Comparison of ENCODE assay signal across 13 cellular contexts in genomic region chr21:36430841-36431240, GRCh38. TPM values are rescaled to one million over a fixed set of nuclear protein-coding genes. Genes with fewer than 3 reads are reported as not detected.
DNase-seq lines count a peak whose midpoint lies in the region; ATAC-seq and TF ChIP-seq lines count a peak whose summit lies in the region.
"Had no signal": no experiment of that assay in that cellular context is flagged by ENCODE, and none has a peak within 500 bp of the region (broad histone marks: within the 10 kb centered on the region; RNA-seq: fewer than 3 reads in every experiment).

No MANE protein-coding gene starts in this region.

- H3K9me3 ChIP-seq in SK-N-SH (no peaks in the 10 kb centered on the region), gastroesophageal sphincter (no peaks in the 10 kb centered on the region), spleen (no peaks in the 10 kb centered on the region)

- H3K79me2 ChIP-seq in SK-N-SH (ENCODE audit: insufficient read depth), result peaks cover 15% of the 10 kb centered on the region; the same call in 1 of the 2 replicates

- H3K27me3 Mint-ChIP-seq in activated naive CD8-positive, alpha-beta T cell, result peaks cover 8% of the 10 kb centered on the region

- no peak overlapping the region for H3K27ac Mint-ChIP-seq in activated naive CD8-positive, alpha-beta T cell

- no peak for TF ChIP-seq EP300 in SK-N-SH (IDR thresholded peaks at IDR 0.05; ENCODE audit: borderline replicate concordance in 1 of 2, low read depth in 1 of 2, low read length in 1 of 2)
- no peak for TF ChIP-seq EP300 in gastroesophageal sphincter (IDR thresholded peaks at IDR 0.05)

- no peak for DNase-seq in SK-N-SH
- no peak for DNase-seq in spleen
- DNase-seq in retina, result no peak
- DNase-seq in nucleus accumbens (lab: John Stamatoyannopoulos, UW), result no peak
- DNase-seq: NCI-H446 had no signal

- intact Hi-C loops in spleen (cut with DNase I; ENCODE audit: low total_unique reads), result no loop called here

- 0 out of 2 replicates have a peak overlapping the region, but pooled peaks have one; percentile 19 for H2AFZ ChIP-seq in SK-N-SH (ENCODE audit: low read depth)

- peak overlapping the region; percentile 64 for H3K4me2 ChIP-seq in SK-N-SH

- WGBS in SK-N-SH (ENCODE audit: low lambda C conversion rate), result 83% methylated on average over 4 of the region's 4 CpGs
- WGBS in gastroesophageal sphincter (ENCODE audit: low coverage in 1 of 2), 2 donors, result 73 to 76% methylated on average over 4 of the region's 4 CpGs
- WGBS in spleen, 5 donors, result 67 to 83% (median 78%) methylated on average over 4 of the region's 4 CpGs

- H3K27me3 ChIP-seq in SK-N-SH (ENCODE audit: insufficient read depth), result no peaks in the 10 kb centered on the region
- H3K27me3 ChIP-seq in gastroesophageal sphincter, result no peaks in the 10 kb centered on the region
- peaks cover 0 to 47% (median 0%) of the 10 kb centered on the region in 7 donors for H3K27me3 ChIP-seq in spleen (replicated peaks in 1 of 7)

- H3K4me3 ChIP-seq in SK-N-SH (ENCODE audit: low read depth in 2 of 2, low read length in 1 of 2), result peak overlapping the region in 1 of 2 experiments; percentile 36; a peak in 1 of 4 replicates
- peak overlapping the region in 1 of 2 donors; percentile 10 for H3K4me3 ChIP-seq in gastroesophageal sphincter
- H3K4me3 ChIP-seq in spleen, result peak overlapping the region in 2 of 8 donors; percentile 12 to 53
- H3K4me3 ChIP-seq: lung had no signal

- TF ChIP-seq CTCF in SK-N-SH (IDR thresholded peaks at IDR 0.05) (no peak), gastroesophageal sphincter (IDR thresholded peaks at IDR 0.05) (no peak), spleen (IDR thresholded peaks at IDR 0.05 in 8 of 11, conservative IDR thresholded peaks at IDR 0.05 in 3 of 11) (no peak)

- no peaks in the 10 kb centered on the region for H3K36me3 ChIP-seq in SK-N-SH (replicated peaks in 1 of 2; ENCODE audit: control insufficient read depth in 1 of 2, insufficient read depth in 2 of 2, low read length in 1 of 2)
- no peaks in the 10 kb centered on the region for H3K36me3 ChIP-seq in gastroesophageal sphincter
- H3K36me3 ChIP-seq in spleen, result no peaks in the 10 kb centered on the region

- no peaks in the 10 kb centered on the region for H3K36me3 Mint-ChIP-seq in activated naive CD8-positive, alpha-beta T cell

- peak overlapping the region; percentile 60 for H3K9ac ChIP-seq in SK-N-SH

- no peaks in the 10 kb centered on the region for H3K9me3 Mint-ChIP-seq in activated naive CD8-positive, alpha-beta T cell (ENCODE audit: low read depth)

- peaks cover 11% of the 10 kb centered on the region for H3K4me1 Mint-ChIP-seq in activated naive CD8-positive, alpha-beta T cell (ENCODE audit: low read depth)

- H3K4me3 Mint-ChIP-seq in activated naive CD8-positive, alpha-beta T cell, result peak overlapping the region; percentile 84

- ATAC-seq in SK-N-SH treated with all-trans-retinoic acid at 6 μM for 48 hours (no peak), gastroesophageal sphincter (no peak), GM21737 (IDR thresholded peaks at IDR 0.05; ENCODE audit: unreplicated experiment) (no peak)

- no peak for TF ChIP-seq RAD21 in SK-N-SH (IDR thresholded peaks at IDR 0.05; ENCODE audit: low read length)

- H3F3A ChIP-seq in SK-N-SH (replicated peaks; ENCODE audit: insufficient read depth), result peaks cover 12% of the 10 kb centered on the region

- no peaks in the 10 kb centered on the region for H4K20me1 ChIP-seq in SK-N-SH (ENCODE audit: insufficient read depth)

- TF ChIP-seq POLR2A in gastroesophageal sphincter (IDR thresholded peaks at IDR 0.05), result no peak
- no peak for TF ChIP-seq POLR2A in spleen (IDR thresholded peaks at IDR 0.05)

- no peaks in the 10 kb centered on the region for H3K9me2 ChIP-seq in SK-N-SH

- POLR2A ChIA-PET in SK-N-SH (lab: Yijun Ruan, JAX), result no interaction called here

- H3K27ac ChIP-seq in SK-N-SH (ENCODE audit: low read depth in 2 of 2, low read length in 1 of 2), result peak overlapping the region in 1 of 2 experiments; percentile 89; a peak in 2 of 4 replicates
- peak overlapping the region in 3 of 4 donors; percentile 1 to 75 (median 33) for H3K27ac ChIP-seq in gastroesophageal sphincter
- peak overlapping the region in 5 of 8 donors; percentile 60 to 77 (median 73) for H3K27ac ChIP-seq in spleen
- H3K27ac ChIP-seq: 22Rv1 had no signal

- H3K4me1 ChIP-seq in SK-N-SH (ENCODE audit: control insufficient read depth in 1 of 2, insufficient read depth in 2 of 2, low read depth in 1 of 2, low read length in 1 of 2) (peaks cover 6 to 7% of the 10 kb centered on the region in 2 experiments; a peak in 2 of 4 replicates), gastroesophageal sphincter (no peaks in the 10 kb centered on the region), spleen (peaks cover 3 to 30% (median 23%) of the 10 kb centered on the region in 6 donors)

- CTCF ChIA-PET in SK-N-SH (lab: Yijun Ruan, JAX), result interaction anchor here (0.8 to 1.2 kb wide), 2 partner anchors 8 to 10 kb away, joined by 3 to 4 read pairs; no protein-coding TSS in a partner anchor

TF ChIP-seq in SK-N-SH, 30 proteins besides CTCF, POLR2A, EP300 and RAD21 (continues in another document):
- TF ChIP-seq FOXM1 (IDR thresholded peaks at IDR 0.05; ENCODE audit: low read depth) (no peak), MEF2A (IDR thresholded peaks at IDR 0.05; ENCODE audit: borderline replicate concordance, low read depth) (no peak), GATA2 (CRISPR knock-in tag; IDR thresholded peaks at IDR 0.05) (no peak), RFX5 (IDR thresholded peaks at IDR 0.05; ENCODE audit: low read length) (no peak), TEAD4 (IDR thresholded peaks at IDR 0.05; ENCODE audit: borderline replicate concordance, insufficient read depth) (no peak), YY1 (IDR thresholded peaks at IDR 0.05; ENCODE audit: low read depth) (no peak)
- TF ChIP-seq, protein P1, sequence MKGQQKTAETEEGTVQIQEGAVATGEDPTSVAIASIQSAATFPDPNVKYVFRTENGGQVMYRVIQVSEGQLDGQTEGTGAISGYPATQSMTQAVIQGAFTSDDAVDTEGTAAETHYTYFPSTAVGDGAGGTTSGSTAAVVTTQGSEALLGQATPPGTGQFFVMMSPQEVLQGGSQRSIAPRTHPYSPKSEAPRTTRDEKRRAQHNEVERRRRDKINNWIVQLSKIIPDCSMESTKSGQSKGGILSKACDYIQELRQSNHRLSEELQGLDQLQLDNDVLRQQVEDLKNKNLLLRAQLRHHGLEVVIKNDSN (IDR thresholded peaks at IDR 0.05; ENCODE audit: borderline replicate concordance, low read depth), result no peak

TF ChIP-seq in SK-N-SH treated with all-trans-retinoic acid at 6 μM for 48 hours, 23 proteins besides CTCF, POLR2A, EP300 and RAD21 (continues in another document):
- TF ChIP-seq OSR1 (CRISPR knock-in tag; IDR thresholded peaks at IDR 0.05) (no peak), ZFP30 (CRISPR knock-in tag; IDR thresholded peaks at IDR 0.05) (no peak), PATZ1 (CRISPR knock-in tag; IDR thresholded peaks at IDR 0.05; ENCODE audit: borderline replicate concordance) (no peak), ZC3H10 (CRISPR knock-in tag; IDR thresholded peaks at IDR 0.05) (no peak), RARB (CRISPR knock-in tag; IDR thresholded peaks at IDR 0.05) (no peak), GLIS3 (CRISPR knock-in tag; IDR thresholded peaks at IDR 0.05) (no peak), ISL1 (CRISPR knock-in tag; IDR thresholded peaks at IDR 0.05) (no peak), ZNF565 (CRISPR knock-in tag; conservative IDR thresholded peaks at IDR 0.05; ENCODE audit: low read depth) (no peak), ZNF8 (CRISPR knock-in tag; IDR thresholded peaks at IDR 0.05) (no peak), TCF4 (CRISPR knock-in tag; IDR thresholded peaks at IDR 0.05; ENCODE audit: borderline replicate concordance) (no peak)

RNA-seq across cellular contexts. Expression of gene CHAF1B, which starts 45.6 kb away (rescaled TPM):
- polyA plus RNA-seq in SK-N-SH (2012; rRNA removed), result 5.6 and 6.8 TPM in 2 replicates
- polyA plus RNA-seq in SK-N-SH (2012; cell fraction: cytosol; rRNA removed), result 6.0 and 6.2 TPM in 2 replicates
- polyA plus RNA-seq in SK-N-SH (2012; cell fraction: nucleus; rRNA removed), result 4.0 and 5.1 TPM in 2 replicates
- 1 to 10 TPM in 2 of 4 donors, under 1 TPM in 2; 0.31 to 2.1 (median 1.1) TPM for total RNA-seq in gastroesophageal sphincter
- total RNA-seq in spleen, result 1 to 10 TPM in 6 of 7 donors, under 1 TPM in 1; 0.51 to 3.7 (median 1.5) TPM
- polyA plus RNA-seq in spleen, result 1 to 10 TPM in 2 of 3 donors, under 1 TPM in 1; 1.00 to 1.4 (median 1.2) TPM

RNA-seq across cellular contexts. Expression of gene CLDN14, which starts 49.1 kb away (rescaled TPM):
- polyA plus RNA-seq in SK-N-SH (2012; rRNA removed) (not detected in 2 replicates), spleen (under 1 TPM; 0.13 to 0.24 (median 0.15) TPM)
- polyA plus RNA-seq in SK-N-SH (2012; cell fraction: cytosol; rRNA removed), result not detected in 2 replicates
- not detected in 2 replicates for polyA plus RNA-seq in SK-N-SH (2012; cell fraction: nucleus; rRNA removed)
- total RNA-seq in gastroesophageal sphincter (under 1 TPM in 1 of 4 donors, not detected in 3; 0.15 TPM), spleen (under 1 TPM in 3 of 7 donors, not detected in 4; 0.46 to 0.94 (median 0.70) TPM)
- total RNA-seq: subcutaneous adipose tissue; T-helper 2 cell treated with Interferon-gamma antibody and Interleukin-4, amounts not matched to agents 100 ng/mL and 5 ng/mL, for 36 hours had no signal
